28 cellular contexts compared by ENCODE assay signal in genomic region chr11:133679896-133680295, GRCh38.
"Had no signal": no experiment of that assay in that cellular context is flagged by ENCODE, and none has a peak within 500 bp of the region (broad histone marks: within the 10 kb centered on the region; RNA-seq: fewer than 3 reads in every experiment).

No MANE protein-coding gene starts in this region.

- H3K4me3 Mint-ChIP-seq: dendritic cell treated with granulocyte-macrophage colony-stimulating factor and Interleukin-4, amounts not matched to agents 40 ng/mL and 50 ng/mL, for 4 days; effector memory CD8-positive, alpha-beta T cell; endodermal cell had no signal

- H3K4me3 ChIP-seq: colonic mucosa, coronary artery, dorsolateral prefrontal cortex, esophagus squamous epithelium, gastrocnemius medialis, gastroesophageal sphincter, heart left ventricle, heart right ventricle, hepatocyte had no signal

- H2AFZ ChIP-seq: hepatocyte had no signal

- H3K9me3 Mint-ChIP-seq: dendritic cell treated with granulocyte-macrophage colony-stimulating factor and Interleukin-4, amounts not matched to agents 40 ng/mL and 50 ng/mL, for 4 days; endodermal cell had no signal

- H3K27ac ChIP-seq: colonic mucosa, coronary artery, dorsolateral prefrontal cortex, epithelial cell of prostate, esophagus squamous epithelium, foreskin keratinocyte, gastrocnemius medialis, gastroesophageal sphincter, heart left ventricle, heart right ventricle, hepatocyte had no signal

- H3K79me2 ChIP-seq: hepatocyte had no signal

- ATAC-seq: effector memory CD8-positive, alpha-beta T cell; esophagus mucosa; foreskin keratinocyte; gastrocnemius medialis; gastroesophageal sphincter; heart left ventricle; heart right ventricle had no signal

- DNase-seq: colonic mucosa; cortex of kidney; dermis blood vessel endothelial cell; dorsolateral prefrontal cortex; effector CD4-positive, alpha-beta T cell; effector CD8-positive, alpha-beta T cell; effector memory CD4-positive, alpha-beta T cell; effector memory CD8-positive, alpha-beta T cell; endodermal cell; erythroblast; esophagus squamous epithelium; foreskin fibroblast; foreskin keratinocyte; foreskin melanocyte; gastrocnemius medialis; head of caudate nucleus; heart left ventricle; heart right ventricle had no signal

- H3K4me1 ChIP-seq: colonic mucosa, esophagus squamous epithelium, foreskin keratinocyte, gastrocnemius medialis, gastroesophageal sphincter, heart right ventricle had no signal

- H3K36me3 ChIP-seq: colonic mucosa, esophagus squamous epithelium, gastrocnemius medialis, gastroesophageal sphincter, heart left ventricle, heart right ventricle had no signal

- H3K9me3 ChIP-seq: colonic mucosa, esophagus squamous epithelium, gastrocnemius medialis, gastroesophageal sphincter, heart left ventricle, heart right ventricle had no signal

- H3K27me3 ChIP-seq: colonic mucosa, foreskin keratinocyte had no signal

- H3K27ac Mint-ChIP-seq: dendritic cell treated with granulocyte-macrophage colony-stimulating factor and Interleukin-4, amounts not matched to agents 40 ng/mL and 50 ng/mL, for 4 days; effector memory CD8-positive, alpha-beta T cell; endodermal cell had no signal

- H3K27me3 Mint-ChIP-seq: dendritic cell treated with granulocyte-macrophage colony-stimulating factor and Interleukin-4, amounts not matched to agents 40 ng/mL and 50 ng/mL, for 4 days had no signal

- H3K4me2 ChIP-seq: hepatocyte had no signal

- FAIRE-seq: colon, endometrium, endothelial cell of umbilical vein, frontal cortex had no signal
